8 cellular contexts compared by ENCODE assay signal in genomic region chrX:41009816-41010187, GRCh38.
DNase-seq lines count a peak whose midpoint lies in the region; ATAC-seq, FAIRE-seq and TF ChIP-seq lines count a peak whose summit lies in the region.

No MANE protein-coding gene starts in this region.

- H3K4me3 ChIP-seq in Peyer's patch (peak overlapping the region; percentile 18 to 46 (median 26)), epithelial cell of esophagus (ENCODE audit: low read length) (peak overlapping the region; percentile 18), pancreas (peak overlapping the region in 2 of 4 donors; percentile 8 to 28)

- no peak for FAIRE-seq in pancreas (lab: Jason Lieb, UNC)

- no peaks in the 10 kb centered on the region for H3K27me3 ChIP-seq in CD4-positive, alpha-beta T cell (ENCODE audit: control insufficient read depth, insufficient read depth, low read length)
- no peaks in the 10 kb centered on the region for H3K27me3 ChIP-seq in Peyer's patch
- H3K27me3 ChIP-seq in pancreas: no peaks in the 10 kb centered on the region

- no peaks in the 10 kb centered on the region for H3K36me3 ChIP-seq in Peyer's patch
- no peaks in the 10 kb centered on the region for H3K36me3 ChIP-seq in pancreas

- no peak for TF ChIP-seq POLR2A in Peyer's patch (IDR thresholded peaks at IDR 0.05)

- H3K9me3 Mint-ChIP-seq in CD4-positive, alpha-beta T cell: no peaks in the 10 kb centered on the region

- CTCF ChIA-PET in CD4-positive, alpha-beta T cell (lab: Charles Lee): interaction anchor here (0.9 to 1.2 kb wide), 2 partner anchors 13 to 106 kb away, joined by 3 to 5 read pairs; no protein-coding TSS in a partner anchor

- H3K27me3 Mint-ChIP-seq in CD4-positive, alpha-beta T cell: no peaks in the 10 kb centered on the region

- no peak for ATAC-seq in CD4-positive, alpha-beta T cell (ENCODE audit: poor library complexity)
- ATAC-seq in pancreas: peak; percentile 39 to 69 (median 62)
- no peak for ATAC-seq in GM21717 (IDR thresholded peaks at IDR 0.05; ENCODE audit: unreplicated experiment)
- no peak for ATAC-seq in GM18870 (IDR thresholded peaks at IDR 0.05; ENCODE audit: unreplicated experiment)

- DNase-seq in CD4-positive, alpha-beta T cell: peak in 1 of 10 experiments; percentile 38
- DNase-seq in Peyer's patch (no peak), epithelial cell of esophagus (ENCODE audit: low read depth) (no peak), pancreas (no peak), NCI-H146 (lab: John Stamatoyannopoulos, UW) (no peak), NCI-H748 treated with DMSO at 0.1 percent for 48 hours (lab: John Stamatoyannopoulos, UW) (no peak)

- H3K9me3 ChIP-seq in CD4-positive, alpha-beta T cell (ENCODE audit: control insufficient read depth, low read length): no peaks in the 10 kb centered on the region
- H3K9me3 ChIP-seq in Peyer's patch: no peaks in the 10 kb centered on the region
- H3K9me3 ChIP-seq in pancreas: no peaks in the 10 kb centered on the region

- H3K36me3 Mint-ChIP-seq in CD4-positive, alpha-beta T cell (ENCODE audit: low read depth): no peaks in the 10 kb centered on the region

- H3K27ac ChIP-seq in CD4-positive, alpha-beta T cell (ENCODE audit: low read depth, low read length): peak overlapping the region; percentile 21
- H3K27ac ChIP-seq in Peyer's patch (peak overlapping the region; percentile 14 to 92 (median 84)), pancreas (peak overlapping the region; percentile 64 to 91 (median 82))

- peak overlapping the region; percentile 84 for H3K4me3 Mint-ChIP-seq in CD4-positive, alpha-beta T cell

- H3K4me1 Mint-ChIP-seq in CD4-positive, alpha-beta T cell (ENCODE audit: low read depth): peaks cover 24% of the 10 kb centered on the region

- intact Hi-C loops in CD4-positive, alpha-beta T cell (cut with DNase I, micrococcal nuclease): loop anchor here (1.0 to 10.0 kb wide), 4 partner anchors 75 to 107 kb away; partner anchors contain the start of gene USP9X (in 1 of the 2)
- intact Hi-C loops in pancreas (cut with DNase I): no loop called here

- no peak for TF ChIP-seq CTCF in CD4-positive, alpha-beta T cell (IDR thresholded peaks at IDR 0.05)
- TF ChIP-seq CTCF in Peyer's patch (IDR thresholded peaks at IDR 0.05): no peak
- no peak for TF ChIP-seq CTCF in epithelial cell of esophagus (IDR thresholded peaks at IDR 0.05; ENCODE audit: insufficient read depth, low read depth, low read length, missing control alignments)
- TF ChIP-seq CTCF in pancreas (IDR thresholded peaks at IDR 0.05): no peak

- peak overlapping the region; percentile 89 for H3K27ac Mint-ChIP-seq in CD4-positive, alpha-beta T cell

- H3K4me1 ChIP-seq in Peyer's patch (no peaks in the 10 kb centered on the region), pancreas (peaks cover 0 to 6% (median 0%) of the 10 kb centered on the region in 3 donors)

- 9 to 43% methylated on average over 6 of the region's 6 CpGs for WGBS in pancreas, 2 donors

- POLR2A ChIA-PET in CD4-positive, alpha-beta T cell (lab: Charles Lee): interaction anchor here (0.9 to 2.6 kb wide), 3 partner anchors 76 to 324 kb away, joined by 5 to 33 read pairs (median 5); partner anchors contain the start of genes DDX3X and USP9X

Comparison
In these comparisons a context has a peak if more than half of its experiments do, and no peak if none do; other contexts are left out.
1. ATAC-seq: peak in pancreas (4 of 4); none in CD4-positive, alpha-beta T cell (single experiment), GM21717 (single experiment) and GM18870 (single experiment).
2. H3K27ac ChIP-seq: peak in every context shown above with its lines; median percentile 84 in Peyer's patch; 82 in pancreas; 21 in CD4-positive, alpha-beta T cell.
3. intact Hi-C loops: an anchor here in CD4-positive, alpha-beta T cell (1.0 to 10.0 kb wide); none called in pancreas.